9 cellular contexts compared by ENCODE assay signal in the genomic region with DNA sequence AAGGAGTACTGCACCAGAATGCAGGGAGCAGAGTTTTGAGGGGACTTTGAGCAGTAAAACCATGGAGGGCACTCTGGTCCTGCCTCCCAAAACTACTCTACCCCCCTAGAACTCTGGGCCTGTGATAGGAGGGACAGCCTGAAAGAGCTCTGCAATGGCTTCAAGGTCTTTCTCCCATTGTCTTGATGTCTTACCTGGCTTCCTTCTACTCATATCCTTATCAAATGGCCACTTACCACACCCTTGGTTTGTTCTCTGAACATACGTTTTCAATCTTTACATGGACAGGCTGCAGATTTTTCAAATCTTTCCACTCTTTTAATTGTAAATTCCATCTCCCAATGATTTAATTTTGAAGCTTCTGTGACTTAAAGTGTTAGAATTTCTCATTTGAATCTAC.
"Had no signal": no experiment of that assay in that cellular context is flagged by ENCODE, and none has a peak within 500 bp of the region (broad histone marks: within the 10 kb centered on the region; RNA-seq: fewer than 3 reads in every experiment).

No MANE protein-coding gene starts in this region.

- H3K4me3 ChIP-seq: GM23248, HAP-1 had no signal

- H3K27me3 Mint-ChIP-seq: IgD-negative memory B cell had no signal

- FAIRE-seq: HepG2 had no signal

- H3K4me3 Mint-ChIP-seq: HFFc6, IgD-negative memory B cell had no signal

- H3K9me3 ChIP-seq: HAP-1 had no signal

- H3K4me1 ChIP-seq: HAP-1 had no signal

- H3K27ac ChIP-seq: GM23248, HL-60 had no signal

- H3K9me3 Mint-ChIP-seq: IgD-negative memory B cell had no signal

- ATAC-seq: HCT116, HepG2 had no signal

- H3K27ac Mint-ChIP-seq: HFFc6 had no signal

- DNase-seq: GM23248, GOT3, H7, HFFc6 had no signal
